3 cellular contexts compared by ENCODE assay signal in genomic region chr10:43323245-43323644, GRCh38.
TF ChIP-seq lines count a peak whose summit lies in the region.

No MANE protein-coding gene starts in this region.

TF ChIP-seq in A549, 52 proteins besides CTCF, POLR2A, EP300 and RAD21 (continued from another document):
- TF ChIP-seq, protein P1, sequence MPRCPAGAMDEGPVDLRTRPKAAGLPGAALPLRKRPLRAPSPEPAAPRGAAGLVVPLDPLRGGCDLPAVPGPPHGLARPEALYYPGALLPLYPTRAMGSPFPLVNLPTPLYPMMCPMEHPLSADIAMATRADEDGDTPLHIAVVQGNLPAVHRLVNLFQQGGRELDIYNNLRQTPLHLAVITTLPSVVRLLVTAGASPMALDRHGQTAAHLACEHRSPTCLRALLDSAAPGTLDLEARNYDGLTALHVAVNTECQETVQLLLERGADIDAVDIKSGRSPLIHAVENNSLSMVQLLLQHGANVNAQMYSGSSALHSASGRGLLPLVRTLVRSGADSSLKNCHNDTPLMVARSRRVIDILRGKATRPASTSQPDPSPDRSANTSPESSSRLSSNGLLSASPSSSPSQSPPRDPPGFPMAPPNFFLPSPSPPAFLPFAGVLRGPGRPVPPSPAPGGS (IDR thresholded peaks at IDR 0.05) = no peak
- TF ChIP-seq JUN (IDR thresholded peaks at IDR 0.05) = no peak
- no peak for TF ChIP-seq USF2 (IDR thresholded peaks at IDR 0.05)
- no peak for TF ChIP-seq FOSL2 (IDR thresholded peaks at IDR 0.05)
- TF ChIP-seq FOSL2 (CRISPR knock-in tag; IDR thresholded peaks at IDR 0.05) = no peak
- TF ChIP-seq ZFP36 (IDR thresholded peaks at IDR 0.05; ENCODE audit: borderline replicate concordance, partially characterized antibody) = no peak
- TF ChIP-seq NFE2L2 (conservative IDR thresholded peaks at IDR 0.05; ENCODE audit: low read length) = no peak
TF ChIP-seq in A549: peak in this region for 0.

TF ChIP-seq in IMR-90, 13 proteins besides CTCF, POLR2A, EP300 and RAD21:
- no peak for TF ChIP-seq USF2 (IDR thresholded peaks at IDR 0.05; ENCODE audit: low read depth, low read length)
- no peak for TF ChIP-seq CEBPB (IDR thresholded peaks at IDR 0.05; ENCODE audit: low read depth, low read length)
- TF ChIP-seq RCOR1 (IDR thresholded peaks at IDR 0.05; ENCODE audit: insufficient replicate concordance, low read length) = no peak
- no peak for TF ChIP-seq MAZ (IDR thresholded peaks at IDR 0.05; ENCODE audit: borderline replicate concordance, low read depth, low read length)
- TF ChIP-seq CHD1 (IDR thresholded peaks at IDR 0.05; ENCODE audit: low read depth, low read length) = no peak
- no peak for TF ChIP-seq MAFK (IDR thresholded peaks at IDR 0.05; ENCODE audit: low read depth, low read length)
- TF ChIP-seq SMC3 (IDR thresholded peaks at IDR 0.05; ENCODE audit: low read depth, low read length) = no peak
- TF ChIP-seq FOS (IDR thresholded peaks at IDR 0.05; ENCODE audit: low read depth, low read length) = no peak
- TF ChIP-seq MXI1 (IDR thresholded peaks at IDR 0.05; ENCODE audit: borderline replicate concordance, low read depth, low read length) = no peak
- TF ChIP-seq NFE2L2 (IDR thresholded peaks at IDR 0.05; ENCODE audit: low read depth, low read length) = no peak
- no peak for TF ChIP-seq BHLHE40 (IDR thresholded peaks at IDR 0.05; ENCODE audit: low read depth, low read length)
- no peak for TF ChIP-seq ELK1 (IDR thresholded peaks at IDR 0.05; ENCODE audit: borderline replicate concordance, low read depth, low read length)
- TF ChIP-seq RFX5 (IDR thresholded peaks at IDR 0.05; ENCODE audit: low read depth, low read length) = no peak

TF ChIP-seq in neural cell, 6 proteins besides CTCF, POLR2A, EP300 and RAD21 (continued from another document):
- TF ChIP-seq, protein P2, sequence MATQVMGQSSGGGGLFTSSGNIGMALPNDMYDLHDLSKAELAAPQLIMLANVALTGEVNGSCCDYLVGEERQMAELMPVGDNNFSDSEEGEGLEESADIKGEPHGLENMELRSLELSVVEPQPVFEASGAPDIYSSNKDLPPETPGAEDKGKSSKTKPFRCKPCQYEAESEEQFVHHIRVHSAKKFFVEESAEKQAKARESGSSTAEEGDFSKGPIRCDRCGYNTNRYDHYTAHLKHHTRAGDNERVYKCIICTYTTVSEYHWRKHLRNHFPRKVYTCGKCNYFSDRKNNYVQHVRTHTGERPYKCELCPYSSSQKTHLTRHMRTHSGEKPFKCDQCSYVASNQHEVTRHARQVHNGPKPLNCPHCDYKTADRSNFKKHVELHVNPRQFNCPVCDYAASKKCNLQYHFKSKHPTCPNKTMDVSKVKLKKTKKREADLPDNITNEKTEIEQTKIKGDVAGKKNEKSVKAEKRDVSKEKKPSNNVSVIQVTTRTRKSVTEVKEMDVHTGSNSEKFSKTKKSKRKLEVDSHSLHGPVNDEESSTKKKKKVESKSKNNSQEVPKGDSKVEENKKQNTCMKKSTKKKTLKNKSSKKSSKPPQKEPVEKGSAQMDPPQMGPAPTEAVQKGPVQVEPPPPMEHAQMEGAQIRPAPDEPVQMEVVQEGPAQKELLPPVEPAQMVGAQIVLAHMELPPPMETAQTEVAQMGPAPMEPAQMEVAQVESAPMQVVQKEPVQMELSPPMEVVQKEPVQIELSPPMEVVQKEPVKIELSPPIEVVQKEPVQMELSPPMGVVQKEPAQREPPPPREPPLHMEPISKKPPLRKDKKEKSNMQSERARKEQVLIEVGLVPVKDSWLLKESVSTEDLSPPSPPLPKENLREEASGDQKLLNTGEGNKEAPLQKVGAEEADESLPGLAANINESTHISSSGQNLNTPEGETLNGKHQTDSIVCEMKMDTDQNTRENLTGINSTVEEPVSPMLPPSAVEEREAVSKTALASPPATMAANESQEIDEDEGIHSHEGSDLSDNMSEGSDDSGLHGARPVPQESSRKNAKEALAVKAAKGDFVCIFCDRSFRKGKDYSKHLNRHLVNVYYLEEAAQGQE (IDR thresholded peaks at IDR 0.05; ENCODE audit: borderline replicate concordance) = no peak
- TF ChIP-seq MXI1 (conservative IDR thresholded peaks at IDR 0.05; ENCODE audit: poor library complexity, severe bottlenecking) = no peak
- TF ChIP-seq TAF1 (IDR thresholded peaks at IDR 0.05; ENCODE audit: low read depth) = no peak
- TF ChIP-seq POLR2AphosphoS5 (IDR thresholded peaks at IDR 0.05) = no peak
